ENCODE assay signal across 8 cellular contexts in genomic region chr21:34073749-34074282, GRCh38. TPM values are rescaled to one million over a fixed set of nuclear protein-coding genes. Genes with fewer than 3 reads are reported as not detected.
A peak's percentile ranks its signal among the peaks of the same experiment; 100 is the strongest.
DNase-seq lines count a peak whose midpoint lies in the region; ATAC-seq and TF ChIP-seq lines count a peak whose summit lies in the region.

No MANE protein-coding gene starts in this region.

- peaks cover 21% of the 10 kb centered on the region for H3K4me1 ChIP-seq in mammary epithelial cell (ENCODE audit: insufficient read depth, low read length)

- peak overlapping the region; percentile 93 for H3K4me2 ChIP-seq in mammary epithelial cell (ENCODE audit: insufficient read depth, low read depth, low read length)

- no TSS peak for BruUV-seq in mammary epithelial cell (replicated peaks; lab: Mats Ljungman, UMichigan)

- no CpG with 5 or more reads among the region's 95 CpGs for WGBS in mammary epithelial cell (ENCODE audit: low coverage, missing lambda C conversion rate)

- dilution Hi-C loops in mammary epithelial cell (cut with HindIII; ENCODE audit: low sequenced_read_pairs), result no loop called here

- ATAC-seq in GM18909 (IDR thresholded peaks at IDR 0.05; ENCODE audit: poor library complexity, unreplicated experiment) (peak; percentile 48), HG03097 (IDR thresholded peaks at IDR 0.05; ENCODE audit: low FRiP score, unreplicated experiment) (peak; percentile 32)

- H3K9ac ChIP-seq in mammary epithelial cell (ENCODE audit: insufficient read depth, low read length), result peak overlapping the region; percentile 91

- H3K4me3 ChIP-seq in AG10803 (ENCODE audit: low read length) (peak overlapping the region; percentile 80), mammary epithelial cell (replicated peaks in 1 of 3; ENCODE audit: insufficient read depth in 1 of 3, low read depth in 2 of 3, low read length in 3 of 3) (peak overlapping the region; percentile 88 to 90 (median 88))

- intact Hi-C loops in mammary epithelial cell (cut with micrococcal nuclease), result loop anchor here (2.0 to 10.0 kb wide), 6 partner anchors 37 to 171 kb away; no protein-coding TSS in a partner anchor

- DNase-seq in AG10803 (ENCODE audit: low read depth) (peak; percentile 26), T-helper 1 cell (peak in 3 of 5 donors; percentile 16 to 56 (median 34)), mammary epithelial cell (no peak), kidney tubule cell (ENCODE audit: low spot score) (peak; percentile 34), retina (no peak)
- DNase-seq in stimulated activated CD4-positive, alpha-beta T cell treated with anti-CD3 and anti-CD28 coated beads, Interleukin-2, amount 100 ng/mL, for 48 hours, result peak; percentile 10 to 15

- no peaks in the 10 kb centered on the region for H3K9me3 ChIP-seq in mammary epithelial cell (replicated peaks; ENCODE audit: insufficient read depth, low read length)

- no peaks in the 10 kb centered on the region for H3K36me3 ChIP-seq in mammary epithelial cell (ENCODE audit: insufficient read depth, low read length)

- H3K27ac ChIP-seq in mammary epithelial cell (ENCODE audit: insufficient read depth, low read depth, low read length), result peak overlapping the region; percentile 75

- peak overlapping the region; percentile 87 for H2AFZ ChIP-seq in mammary epithelial cell (ENCODE audit: low read depth, low read length)

- CTCF ChIA-PET in mammary epithelial cell (lab: Charles Lee; ENCODE audit: low non-redundant PET), result interaction anchor here (0.6 kb wide), 1 partner anchor 274 kb away, joined by 3 read pairs; no protein-coding TSS in a partner anchor

- TF ChIP-seq CTCF in AG10803 (conservative IDR thresholded peaks at IDR 0.05; ENCODE audit: low read length), result no peak
- TF ChIP-seq CTCF in mammary epithelial cell (conservative IDR thresholded peaks at IDR 0.05 in 1 of 2, IDR thresholded peaks at IDR 0.05 in 1 of 2; ENCODE audit: extremely low read depth in 1 of 2, insufficient read depth in 1 of 2, low read depth in 1 of 2, low read length in 2 of 2), result no peak

- in situ Hi-C loops in mammary epithelial cell (cut with MboI; ENCODE audit: low sequenced_read_pairs in 2 of 2), result no loop called here

- H3K27me3 ChIP-seq in mammary epithelial cell (ENCODE audit: insufficient read depth, low read length), result no peaks in the 10 kb centered on the region

- peaks cover 45% of the 10 kb centered on the region for H3K79me2 ChIP-seq in mammary epithelial cell (ENCODE audit: insufficient read depth, low read length)

- H4K20me1 ChIP-seq in mammary epithelial cell (ENCODE audit: insufficient read depth, low read length), result no peaks in the 10 kb centered on the region

RNA-seq across cellular contexts. Expression of gene MRPS6, which starts 0.4 kb away (rescaled TPM):
- total RNA-seq in mammary epithelial cell, result 10 to 100 TPM; 10.2 to 65.9 TPM
- polyA plus RNA-seq in mammary epithelial cell, result 40.4 TPM
- 26.4 TPM for polyA minus RNA-seq in mammary epithelial cell

RNA-seq across cellular contexts. Expression of gene SLC5A3, which starts 0.4 kb away (rescaled TPM):
- total RNA-seq in mammary epithelial cell, result 10 to 100 TPM; 10.8 to 17.5 TPM
- 2.7 TPM for polyA plus RNA-seq in mammary epithelial cell
- polyA minus RNA-seq in mammary epithelial cell, result 13.9 TPM

Comparison
In these comparisons a context has a peak if more than half of its experiments do, and no peak if none do; other contexts are left out.
1. DNase-seq: peak in AG10803 (single experiment), T-helper 1 cell (3 of 5), kidney tubule cell (single experiment) and stimulated activated CD4-positive, alpha-beta T cell treated with anti-CD3 and anti-CD28 coated beads, Interleukin-2, amount 100 ng/mL, for 48 hours (2 of 2); none in mammary epithelial cell (single experiment) and retina (single experiment).